Comparison of ENCODE assay signal across 11 cellular contexts in the genomic region with DNA sequence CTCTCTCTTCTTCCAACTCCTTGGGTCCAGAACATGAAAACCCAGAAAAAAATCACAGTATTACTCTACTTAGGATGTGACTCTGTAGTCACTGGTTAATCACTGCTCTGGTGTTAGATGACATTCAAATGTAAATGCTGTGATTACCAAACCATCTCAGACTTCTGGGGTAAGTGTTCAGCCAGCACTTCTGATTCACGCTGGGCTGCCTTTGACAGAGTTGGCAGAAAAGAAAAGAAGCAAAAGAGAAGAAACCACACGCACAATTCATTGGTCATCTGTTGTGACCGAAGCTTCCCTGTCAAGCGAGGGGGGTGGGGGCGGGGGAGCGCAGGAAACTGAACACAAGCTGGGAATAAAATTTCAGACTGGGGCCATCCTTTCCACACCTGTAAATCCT.
A peak's percentile ranks its signal among the peaks of the same experiment; 100 is the strongest.
DNase-seq lines count a peak whose midpoint lies in the region; ATAC-seq and TF ChIP-seq lines count a peak whose summit lies in the region.
"Had no signal": no experiment of that assay in that cellular context is flagged by ENCODE, and none has a peak within 500 bp of the region (broad histone marks: within the 10 kb centered on the region; RNA-seq: fewer than 3 reads in every experiment).

No MANE protein-coding gene starts in this region.

- H3K9me3 Mint-ChIP-seq in natural killer cell treated with Interleukin-12 subunit alpha and Interleukin-12 subunit beta and Interleukin-15 and Interleukin-18, amount 100 ng/mL, for 72 hours = no peaks in the 10 kb centered on the region
- H3K9me3 Mint-ChIP-seq: central memory CD8-positive, alpha-beta T cell had no signal

- peak; percentile 56 for DNase-seq in AG08396 (ENCODE audit: low spot score)
- peak; percentile 87 for DNase-seq in M059J (ENCODE audit: low read depth)
- DNase-seq in fibroblast of mammary gland (ENCODE audit: low read depth) = peak; percentile 98
- no peak for DNase-seq in omental fat pad (ENCODE audit: low spot score)
- DNase-seq in GOT3 (lab: John Stamatoyannopoulos, UW) = no peak
- DNase-seq in SHP77 (lab: John Stamatoyannopoulos, UW) = no peak
- DNase-seq in natural killer cell treated with Interleukin-12 subunit alpha and Interleukin-12 subunit beta and Interleukin-15 and Interleukin-18, amount 100 ng/mL, for 72 hours (ENCODE audit: low spot score) = no peak
- DNase-seq: NCI-H446, SW 1271 had no signal

- H3K27me3 Mint-ChIP-seq in natural killer cell treated with Interleukin-12 subunit alpha and Interleukin-12 subunit beta and Interleukin-15 and Interleukin-18, amount 100 ng/mL, for 72 hours = peaks cover 11 to 32% of the 10 kb centered on the region in 2 donors

- peak; percentile 61 for ATAC-seq in omental fat pad (ENCODE audit: low FRiP score)
- ATAC-seq in HG03280 (IDR thresholded peaks at IDR 0.05; ENCODE audit: unreplicated experiment) = no peak
- no peak for ATAC-seq in natural killer cell treated with Interleukin-12 subunit alpha and Interleukin-12 subunit beta and Interleukin-15 and Interleukin-18, amount 100 ng/mL, for 72 hours

- no peak overlapping the region for H3K4me3 Mint-ChIP-seq in natural killer cell treated with Interleukin-12 subunit alpha and Interleukin-12 subunit beta and Interleukin-15 and Interleukin-18, amount 100 ng/mL, for 72 hours
- H3K4me3 Mint-ChIP-seq: central memory CD8-positive, alpha-beta T cell had no signal

- no peaks in the 10 kb centered on the region for H3K36me3 Mint-ChIP-seq in natural killer cell treated with Interleukin-12 subunit alpha and Interleukin-12 subunit beta and Interleukin-15 and Interleukin-18, amount 100 ng/mL, for 72 hours

- H3K4me1 Mint-ChIP-seq in natural killer cell treated with Interleukin-12 subunit alpha and Interleukin-12 subunit beta and Interleukin-15 and Interleukin-18, amount 100 ng/mL, for 72 hours (ENCODE audit: low read depth in 2 of 2) = peaks cover 9% of the 10 kb centered on the region in 2 donors

- no peak overlapping the region for H3K27ac Mint-ChIP-seq in natural killer cell treated with Interleukin-12 subunit alpha and Interleukin-12 subunit beta and Interleukin-15 and Interleukin-18, amount 100 ng/mL, for 72 hours

- H3K4me3 ChIP-seq in fibroblast of mammary gland (ENCODE audit: control insufficient read depth, low read depth, low read length) = no peak overlapping the region

- TF ChIP-seq CTCF in fibroblast of mammary gland (conservative IDR thresholded peaks at IDR 0.05; ENCODE audit: control insufficient read depth, insufficient read depth, low read depth, low read length) = no peak
- TF ChIP-seq CTCF in omental fat pad (IDR thresholded peaks at IDR 0.05) = no peak

Comparison
In these comparisons a context has a peak if more than half of its experiments do, and no peak if none do; other contexts are left out.
1. DNase-seq: peak in AG08396 (single experiment), M059J (single experiment) and fibroblast of mammary gland (single experiment); none in omental fat pad (single experiment), GOT3 (single experiment), SHP77 (0 of 2) and natural killer cell treated with Interleukin-12 subunit alpha and Interleukin-12 subunit beta and Interleukin-15 and Interleukin-18, amount 100 ng/mL, for 72 hours (single experiment).